In genomic region chr18:77100751-77101355, GRCh38 we compare ENCODE assay signal across 10 cellular contexts. TPM values are rescaled to one million over a fixed set of nuclear protein-coding genes. Genes with fewer than 3 reads are reported as not detected.
DNase-seq lines count a peak whose midpoint lies in the region; ATAC-seq, FAIRE-seq and TF ChIP-seq lines count a peak whose summit lies in the region.
"Had no signal": no experiment of that assay in that cellular context is flagged by ENCODE, and none has a peak within 500 bp of the region (broad histone marks: within the 10 kb centered on the region; RNA-seq: fewer than 3 reads in every experiment).

No MANE protein-coding gene starts in this region.

- peaks cover 0 to 16% (median 0%) of the 10 kb centered on the region in 3 donors for H3K4me1 ChIP-seq in pancreas

- CTCF ChIA-PET in activated CD4-positive, alpha-beta T cell treated with anti-CD3 and anti-CD28 coated beads, Interleukin-2, amount 10 ng/mL, durations not matched to agents 7 days and 5 days (lab: Charles Lee), result interaction anchor here (0.7 to 2.0 kb wide), 4 partner anchors 30 to 49 kb away, joined by 3 to 7 read pairs (median 6); no protein-coding TSS in a partner anchor

- intact Hi-C loops in pancreas (cut with DNase I), result no loop called here

- peak overlapping the region; percentile 31 for H3K4me3 ChIP-seq in HFF-Myc (replicated peaks; ENCODE audit: low read depth, low read length)
- H3K4me3 ChIP-seq in pancreas, result no peak overlapping the region

- no peaks in the 10 kb centered on the region for H3K9me3 ChIP-seq in pancreas

- peak overlapping the region in 2 of 4 donors; percentile 59 to 61 for H3K27ac ChIP-seq in pancreas

- peak; percentile 48 for ATAC-seq in esophagus mucosa
- no peak for ATAC-seq in pancreas

- no peaks in the 10 kb centered on the region for H3K27me3 ChIP-seq in pancreas

- peak overlapping the region; percentile 99 for H3K27ac Mint-ChIP-seq in activated CD4-positive, alpha-beta T cell treated with anti-CD3 and anti-CD28 coated beads, Interleukin-2, amount 10 ng/mL, durations not matched to agents 7 days and 5 days

- DNase-seq in HFF-Myc (ENCODE audit: extremely low read depth, low read depth), result no peak
- DNase-seq in activated CD4-positive, alpha-beta T cell treated with anti-CD3 and anti-CD28 coated beads, Interleukin-2, amount 10 ng/mL, durations not matched to agents 7 days and 5 days, result peak; percentile 21
- peak; percentile 33 for DNase-seq in stimulated activated CD4-positive, alpha-beta T cell treated with anti-CD3 and anti-CD28 coated beads, Interleukin-4, amount 100 ng/mL, for 24 hours
- DNase-seq in pancreas, result no peak
- no peak for DNase-seq in 8988T
- DNase-seq in DMS114 treated with DMSO at 0.1 percent for 48 hours (lab: John Stamatoyannopoulos, UW; ENCODE audit: unreplicated experiment), result no peak
- no peak for DNase-seq in NCI-H2081 (lab: John Stamatoyannopoulos, UW)
- DNase-seq: NCI-H774 had no signal

- FAIRE-seq in pancreas (lab: Jason Lieb, UNC), result no peak
- FAIRE-seq: endometrium had no signal

- no peaks in the 10 kb centered on the region for H3K36me3 ChIP-seq in pancreas

- H3K9me3 Mint-ChIP-seq in activated CD4-positive, alpha-beta T cell treated with anti-CD3 and anti-CD28 coated beads, Interleukin-2, amount 10 ng/mL, durations not matched to agents 7 days and 5 days, result no peaks in the 10 kb centered on the region

- peaks cover 95% of the 10 kb centered on the region for H3K4me1 Mint-ChIP-seq in activated CD4-positive, alpha-beta T cell treated with anti-CD3 and anti-CD28 coated beads, Interleukin-2, amount 10 ng/mL, durations not matched to agents 7 days and 5 days

- H3K4me3 Mint-ChIP-seq in activated CD4-positive, alpha-beta T cell treated with anti-CD3 and anti-CD28 coated beads, Interleukin-2, amount 10 ng/mL, durations not matched to agents 7 days and 5 days, result peak overlapping the region; percentile 73

- peaks cover 84% of the 10 kb centered on the region for H3K36me3 Mint-ChIP-seq in activated CD4-positive, alpha-beta T cell treated with anti-CD3 and anti-CD28 coated beads, Interleukin-2, amount 10 ng/mL, durations not matched to agents 7 days and 5 days (ENCODE audit: low read depth)

- WGBS in pancreas, 2 donors, result 85 to 89% methylated on average over 8 of the region's 8 CpGs

- no peaks in the 10 kb centered on the region for H3K27me3 Mint-ChIP-seq in activated CD4-positive, alpha-beta T cell treated with anti-CD3 and anti-CD28 coated beads, Interleukin-2, amount 10 ng/mL, durations not matched to agents 7 days and 5 days

- POLR2A ChIA-PET in activated CD4-positive, alpha-beta T cell treated with anti-CD3 and anti-CD28 coated beads, Interleukin-2, amount 10 ng/mL, durations not matched to agents 7 days and 5 days (lab: Charles Lee), result no interaction called here

- TF ChIP-seq CTCF in HFF-Myc (IDR thresholded peaks at IDR 0.05; ENCODE audit: low read depth, low read length, missing control alignments) (no peak), pancreas (IDR thresholded peaks at IDR 0.05) (no peak)

RNA-seq across cellular contexts. Expression of gene MBP, which starts 31.7 kb away (rescaled TPM):
- total RNA-seq in activated CD4-positive, alpha-beta T cell treated with anti-CD3 and anti-CD28 coated beads, Interleukin-2, amount 10 ng/mL, durations not matched to agents 7 days and 5 days, result 100 to 1,000 TPM; 111 to 133 TPM
- total RNA-seq in esophagus mucosa (25.5 TPM), pancreas (10 to 100 TPM; 20.2 to 33.5 (median 21.4) TPM)
- polyA plus RNA-seq in pancreas, result 10 to 100 TPM in 1 of 2 donors, 1 to 10 TPM in 1; 6.3 to 14.3 TPM

Comparison
In these comparisons a context has a peak if more than half of its experiments do, and no peak if none do; other contexts are left out.
1. DNase-seq: peak in activated CD4-positive, alpha-beta T cell treated with anti-CD3 and anti-CD28 coated beads, Interleukin-2, amount 10 ng/mL, durations not matched to agents 7 days and 5 days (single experiment) and stimulated activated CD4-positive, alpha-beta T cell treated with anti-CD3 and anti-CD28 coated beads, Interleukin-4, amount 100 ng/mL, for 24 hours (single experiment); none in HFF-Myc (single experiment), pancreas (0 of 6), 8988T (single experiment), DMS114 treated with DMSO at 0.1 percent for 48 hours (single experiment) and NCI-H2081 (0 of 2).